Comparison of ENCODE assay signal across 14 cellular contexts in the genomic region with DNA sequence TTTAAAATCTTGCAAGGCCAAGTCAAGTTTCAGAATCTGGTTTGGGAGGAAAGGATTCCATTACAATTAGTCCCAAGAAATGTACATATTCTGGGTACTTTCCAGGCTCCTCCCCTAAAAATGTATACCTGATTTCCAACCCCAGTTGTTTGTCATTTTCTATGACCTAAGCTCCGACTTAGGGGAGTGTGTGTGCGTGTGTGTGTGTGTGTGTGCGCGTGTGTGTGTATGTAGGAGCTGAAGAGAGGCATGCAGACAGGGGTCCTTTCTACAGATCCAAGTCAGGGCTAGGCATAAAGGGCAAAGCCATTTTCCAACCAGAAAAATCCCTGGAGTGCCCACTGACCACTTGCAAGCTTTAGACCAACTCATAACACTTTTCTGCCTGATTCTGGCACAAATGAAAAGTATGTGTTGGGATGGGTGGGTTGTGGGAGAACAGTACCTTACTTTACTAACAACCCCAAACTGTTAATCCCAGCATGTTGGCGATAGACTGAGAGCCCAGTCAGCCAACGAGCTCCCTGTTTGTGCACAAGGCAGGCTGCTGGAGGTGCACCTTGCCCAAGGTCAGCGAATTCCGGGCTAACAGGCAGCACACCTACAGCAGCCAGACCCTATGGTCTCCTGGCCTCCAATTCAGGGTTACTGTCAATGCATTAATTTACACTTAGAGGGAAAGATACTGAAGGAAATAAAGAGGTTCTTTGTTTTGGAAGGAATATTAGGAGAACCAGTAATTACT. TPM values are rescaled to one million over a fixed set of nuclear protein-coding genes. Genes with fewer than 3 reads are reported as not detected.
DNase-seq lines count a peak whose midpoint lies in the region; ATAC-seq and TF ChIP-seq lines count a peak whose summit lies in the region.
"Had no signal": no experiment of that assay in that cellular context is flagged by ENCODE, and none has a peak within 500 bp of the region (broad histone marks: within the 10 kb centered on the region; RNA-seq: fewer than 3 reads in every experiment).

No MANE protein-coding gene starts in this region.

- H3K36me3 ChIP-seq in Caco-2 (ENCODE audit: control insufficient read depth, insufficient read depth, low read length) (no peaks in the 10 kb centered on the region), esophagus muscularis mucosa (peaks cover 0 to 11% (median 0%) of the 10 kb centered on the region in 4 donors)

- no peaks in the 10 kb centered on the region for H3K9me3 ChIP-seq in Caco-2
- no peaks in the 10 kb centered on the region for H3K9me3 ChIP-seq in esophagus muscularis mucosa

- no peak for DNase-seq in Caco-2
- DNase-seq in RWPE1 (ENCODE audit: low spot score): peak; percentile 40
- no peak for DNase-seq in esophagus muscularis mucosa (ENCODE audit: extremely low spot score)
- DNase-seq in nephron progenitor cell: no peak
- DNase-seq in activated CD8-positive, alpha-beta memory T cell treated with anti-CD3 and anti-CD28 coated beads for 24 hours: no peak
- no peak for DNase-seq in stimulated activated CD4-positive, alpha-beta T cell treated with anti-CD3 and anti-CD28 coated beads, Interleukin-15, amount 100 ng/mL, for 24 hours
- no peak for DNase-seq in activated CD8-positive, alpha-beta memory T cell treated with anti-CD3 and anti-CD28 coated beads, Interleukin-2, amount 50 U/mL, for 48 hours
- DNase-seq: CD4-positive, CD25-positive, alpha-beta regulatory T cell; GOT3; NCI-H2171 had no signal

- TF ChIP-seq POLR2A in esophagus muscularis mucosa (IDR thresholded peaks at IDR 0.05; ENCODE audit: low read depth): no peak

- ATAC-seq in GM18868 (IDR thresholded peaks at IDR 0.05; ENCODE audit: unreplicated experiment): no peak

- POLR2A ChIA-PET in Caco-2 (lab: Charles Lee): no interaction called here
- POLR2A ChIA-PET in RWPE1 (lab: Yijun Ruan, JAX; ENCODE audit: low non-redundant PET): interaction anchor here (0.6 kb wide), 1 partner anchor 576 kb away, joined by 3 read pairs; no protein-coding TSS in a partner anchor

- H3K4me1 Mint-ChIP-seq in Caco-2 (ENCODE audit: low read depth, unreplicated experiment) (peaks cover 8% of the 10 kb centered on the region), nephron progenitor cell (peaks cover 87% of the 10 kb centered on the region)

- no peak for TF ChIP-seq CTCF in Caco-2 (IDR thresholded peaks at IDR 0.05; ENCODE audit: insufficient read depth in 1 of 2, low read depth in 1 of 2, low read length in 1 of 2, severe bottlenecking in 1 of 2, unreplicated experiment in 1 of 2)
- no peak for TF ChIP-seq CTCF in RWPE1 (conservative IDR thresholded peaks at IDR 0.05; ENCODE audit: low read depth)
- TF ChIP-seq CTCF in esophagus muscularis mucosa (IDR thresholded peaks at IDR 0.05): no peak
- no peak for TF ChIP-seq CTCF in nephron progenitor cell (IDR thresholded peaks at IDR 0.05)

- H3K27me3 Mint-ChIP-seq in Caco-2 (ENCODE audit: insufficient read depth, unreplicated experiment): peaks cover 17% of the 10 kb centered on the region
- peaks cover 52% of the 10 kb centered on the region for H3K27me3 Mint-ChIP-seq in nephron progenitor cell (ENCODE audit: low read depth, poor library complexity)

- CTCF ChIA-PET in Caco-2 (lab: Charles Lee) (interaction anchor here (0.7 to 1.1 kb wide), 3 partner anchors 59 to 817 kb away, joined by 3 read pairs; no protein-coding TSS in a partner anchor), RWPE1 (lab: Yijun Ruan, JAX) (no interaction called here)

- no peaks in the 10 kb centered on the region for H3K4me1 ChIP-seq in Caco-2
- H3K4me1 ChIP-seq in esophagus muscularis mucosa: peaks cover 9 to 61% (median 49%) of the 10 kb centered on the region in 4 donors

- no peak for TF ChIP-seq EP300 in esophagus muscularis mucosa (IDR thresholded peaks at IDR 0.05)

- H3K4me3 ChIP-seq in Caco-2 (ENCODE audit: low read depth, low read length) (no peak overlapping the region), esophagus muscularis mucosa (peak overlapping the region; percentile 62 to 90 (median 82))

- intact Hi-C loops in Caco-2 (cut with micrococcal nuclease; ENCODE audit: unreplicated experiment) (no loop called here), esophagus muscularis mucosa (cut with DNase I) (loop anchor here (5.0 kb wide), 2 partner anchors 67 to 258 kb away; no protein-coding TSS in a partner anchor)

- H3K27ac ChIP-seq in RWPE1 (no peak overlapping the region), esophagus muscularis mucosa (replicated peaks in 1 of 4) (peak overlapping the region; percentile 84 to 87 (median 86))
- H3K27ac ChIP-seq: KMS-11, VCaP had no signal

- H3K27ac Mint-ChIP-seq in Caco-2 (ENCODE audit: unreplicated experiment): no peak overlapping the region
- no peak overlapping the region for H3K27ac Mint-ChIP-seq in nephron progenitor cell
- H3K27ac Mint-ChIP-seq: CD4-positive, CD25-positive, alpha-beta regulatory T cell had no signal

- H3K9me3 Mint-ChIP-seq in Caco-2 (ENCODE audit: unreplicated experiment) (no peaks in the 10 kb centered on the region), nephron progenitor cell (no peaks in the 10 kb centered on the region)

- no TSS peak for BruUV-seq in Caco-2 (replicated peaks; lab: Mats Ljungman, UMichigan)

- H3K36me3 Mint-ChIP-seq in Caco-2 (ENCODE audit: insufficient read depth, unreplicated experiment) (no peaks in the 10 kb centered on the region), nephron progenitor cell (ENCODE audit: low read depth) (peaks cover 33% of the 10 kb centered on the region)
- H3K36me3 Mint-ChIP-seq: CD4-positive, CD25-positive, alpha-beta regulatory T cell had no signal

- H3K4me3 Mint-ChIP-seq in Caco-2 (ENCODE audit: unreplicated experiment): peak overlapping the region; percentile 79
- H3K4me3 Mint-ChIP-seq in nephron progenitor cell: peak overlapping the region; percentile 97

- H3K27me3 ChIP-seq in Caco-2 (replicated peaks; ENCODE audit: control insufficient read depth, insufficient read depth, low read length) (no peaks in the 10 kb centered on the region), esophagus muscularis mucosa (peaks cover 0 to 9% (median 0%) of the 10 kb centered on the region in 4 donors)

- WGBS in esophagus muscularis mucosa: 81% methylated on average over 8 of the region's 8 CpGs

RNA-seq across cellular contexts. Expression of gene TRABD2B, which starts 1.7 kb away (rescaled TPM):
- total RNA-seq in Caco-2 (2022) (0.36 and 0.39 TPM in 2 replicates), esophagus muscularis mucosa (1 to 10 TPM; 4.0 to 7.6 (median 4.1) TPM)
- total RNA-seq: CD4-positive, CD25-positive, alpha-beta regulatory T cell; RPMI7951 had no signal
